In genomic region chr1:31732751-31733289, GRCh38 we compare ENCODE assay signal across 2 cellular contexts.
TF ChIP-seq lines count a peak whose summit lies in the region.

No MANE protein-coding gene starts in this region.

TF ChIP-seq in HepG2, 621 proteins besides CTCF, POLR2A, EP300 and RAD21:
- TF ChIP-seq CBX1 (IDR thresholded peaks at IDR 0.05; ENCODE audit: low read depth) (no peak), HNF1A (IDR thresholded peaks at IDR 0.05; ENCODE audit: low read depth) (no peak), HNF1A (CRISPR knock-in tag; IDR thresholded peaks at IDR 0.05; ENCODE audit: borderline replicate concordance) (no peak), ISX (CRISPR knock-in tag; conservative IDR thresholded peaks at IDR 0.05) (no peak), FOXA1 (IDR thresholded peaks at IDR 0.05) (no peak), FOXA1 (CRISPR knock-in tag; IDR thresholded peaks at IDR 0.05) (no peak), THAP11 (CRISPR knock-in tag; IDR thresholded peaks at IDR 0.05) (no peak), RCOR2 (CRISPR knock-in tag; IDR thresholded peaks at IDR 0.05) (no peak)

TF ChIP-seq in H1, 55 proteins besides CTCF, POLR2A, EP300 and RAD21:
- TF ChIP-seq CEBPB (IDR thresholded peaks at IDR 0.05; ENCODE audit: low read depth, low read length) (no peak), CBX8 (IDR thresholded peaks at IDR 0.05; ENCODE audit: borderline replicate concordance, low read depth, low read length) (no peak), RNF2 (IDR thresholded peaks at IDR 0.05; ENCODE audit: borderline replicate concordance, low read depth, low read length, missing control alignments, poor library complexity, severe bottlenecking) (no peak), NRF1 (IDR thresholded peaks at IDR 0.05; ENCODE audit: low read depth, low read length) (no peak), CREB1 (IDR thresholded peaks at IDR 0.05) (no peak), TCF12 (IDR thresholded peaks at IDR 0.05; ENCODE audit: low read depth, low read length) (no peak), CHD1 (IDR thresholded peaks at IDR 0.05; ENCODE audit: low read depth, low read length) (no peak), ATF3 (IDR thresholded peaks at IDR 0.05; ENCODE audit: insufficient read depth, low read depth, low read length) (no peak), NANOG (IDR thresholded peaks at IDR 0.05; ENCODE audit: insufficient read depth, low read depth, low read length, poor library complexity, severe bottlenecking) (no peak), PHF8 (conservative IDR thresholded peaks at IDR 0.05; ENCODE audit: low read depth, low read length) (no peak), RXRA (IDR thresholded peaks at IDR 0.05; ENCODE audit: insufficient read depth, low read depth, low read length) (no peak), ATF2 (IDR thresholded peaks at IDR 0.05; ENCODE audit: low read length) (no peak), KDM4A (IDR thresholded peaks at IDR 0.05; ENCODE audit: low read depth, low read length, severe bottlenecking) (no peak), HDAC2 (IDR thresholded peaks at IDR 0.05; ENCODE audit: borderline replicate concordance in 1 of 2, low read depth in 2 of 2, low read length in 2 of 2) (no peak), JUN (IDR thresholded peaks at IDR 0.05; ENCODE audit: low read depth, low read length) (no peak), TEAD4 (IDR thresholded peaks at IDR 0.05; ENCODE audit: low read depth, low read length) (no peak), POLR2AphosphoS5 (IDR thresholded peaks at IDR 0.05; ENCODE audit: low read depth, low read length) (no peak), KDM5A (IDR thresholded peaks at IDR 0.05; ENCODE audit: low read length) (no peak)
